Comparison of ENCODE assay signal across 8 cellular contexts in the genomic region with DNA sequence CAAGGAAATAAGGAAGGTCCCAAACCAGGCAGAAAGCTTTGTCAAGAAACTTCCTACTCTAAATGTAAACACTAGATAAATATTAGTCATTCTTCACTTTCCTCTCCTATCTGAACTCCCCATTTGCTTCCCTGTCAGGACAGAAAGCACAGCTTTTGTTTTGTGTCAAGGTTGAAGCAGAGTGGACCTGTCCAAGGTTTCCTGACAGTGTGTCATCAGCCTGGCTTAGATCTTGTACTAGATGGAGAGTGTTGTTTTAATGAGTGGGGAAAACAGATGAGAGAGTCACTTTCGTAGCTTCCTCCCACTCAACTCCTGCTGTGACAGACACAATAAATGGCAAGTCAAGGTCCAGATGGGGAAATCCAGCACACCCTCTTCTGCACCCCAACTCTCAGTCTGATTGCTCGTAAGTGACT.
DNase-seq lines count a peak whose midpoint lies in the region; ATAC-seq, FAIRE-seq and TF ChIP-seq lines count a peak whose summit lies in the region.
"Not testable (repeated sequence)": the region's sequence is repeated elsewhere in the genome, so short reads cannot be mapped to it uniquely, and the experiment has no call there.

No MANE protein-coding gene starts in this region.

- intact Hi-C loops in activated CD4-positive, alpha-beta T cell treated with anti-CD3 and anti-CD28 coated beads for 36 hours (cut with DNase I, micrococcal nuclease); GM12878 (cut with micrococcal nuclease; ENCODE audit: unreplicated experiment): not testable (repeated sequence)

- not testable (repeated sequence) for H3K4me3 Mint-ChIP-seq in activated CD4-positive, alpha-beta T cell treated with anti-CD3 and anti-CD28 coated beads for 36 hours

- H3K79me2 ChIP-seq in GM12878 (ENCODE audit: control insufficient read depth, insufficient read depth, low read length); keratinocyte (ENCODE audit: control insufficient read depth, insufficient read depth, low read length): not testable (repeated sequence)

- peak; percentile 66 for FAIRE-seq in GM12878 (lab: Jason Lieb, UNC)
- FAIRE-seq in keratinocyte (lab: Jason Lieb, UNC), result peak; percentile 70
- peak; percentile 44 for FAIRE-seq in urothelium cell line (lab: Jason Lieb, UNC)

- WGBS in GM12878 (ENCODE audit: insufficient coverage, insufficient replicate concordance, low lambda C conversion rate, missing lambda C conversion rate), result 23% methylated on average over 1 of the region's 2 CpGs

- H4K20me1 ChIP-seq in GM12878 (ENCODE audit: control insufficient read depth, insufficient read depth); keratinocyte (ENCODE audit: control insufficient read depth, extremely low read depth, insufficient read depth, low read length): not testable (repeated sequence)

- H3K27me3 Mint-ChIP-seq in activated CD4-positive, alpha-beta T cell treated with anti-CD3 and anti-CD28 coated beads for 36 hours, result not testable (repeated sequence)

- H3K9me3 ChIP-seq in GM12878 (replicated peaks; ENCODE audit: control insufficient read depth, insufficient read depth, low read length); keratinocyte (ENCODE audit: control insufficient read depth, low read depth, low read length): not testable (repeated sequence)

- dilution Hi-C loops in keratinocyte (cut with MboI; ENCODE audit: extremely low pct_ligation_motif_present, low sequenced_read_pairs), result not testable (repeated sequence)

- not testable (repeated sequence) for H3K9ac ChIP-seq in GM12878 (ENCODE audit: control insufficient read depth, insufficient read depth, low read length); keratinocyte (ENCODE audit: control insufficient read depth, extremely low read depth, insufficient read depth, low read length)

- not testable (repeated sequence) for TF ChIP-seq EP300 in GM12878 (IDR thresholded peaks at IDR 0.05; ENCODE audit: borderline replicate concordance in 1 of 2, control insufficient read depth in 1 of 2, low read depth in 2 of 2, low read length in 2 of 2)

- H3K4me2 ChIP-seq in GM12878 (ENCODE audit: control insufficient read depth, insufficient read depth); keratinocyte (ENCODE audit: control insufficient read depth, extremely low read depth, insufficient read depth, low read depth, low read length): not testable (repeated sequence)

- not testable (repeated sequence) for H3K4me1 ChIP-seq in GM12878 (ENCODE audit: control insufficient read depth, insufficient read depth, low read length); keratinocyte (ENCODE audit: control insufficient read depth, extremely low read depth, insufficient read depth, low read length)

- not testable (repeated sequence) for TF ChIP-seq POLR2A in GM12878 (IDR thresholded peaks at IDR 0.05; ENCODE audit: low read depth, low read length)

- CTCF ChIA-PET in activated CD4-positive, alpha-beta T cell treated with anti-CD3 and anti-CD28 coated beads for 36 hours (lab: Charles Lee); GM12878 (lab: Yijun Ruan, JAX): not testable (repeated sequence)

- H3K36me3 ChIP-seq in GM12878 (ENCODE audit: control insufficient read depth in 2 of 2, insufficient read depth in 2 of 2, low read length in 1 of 2); keratinocyte (ENCODE audit: control insufficient read depth in 2 of 2, extremely low read depth in 1 of 2, insufficient read depth in 2 of 2, low read length in 2 of 2): not testable (repeated sequence)

- SMC1A ChIA-PET in GM12878 (lab: Charles Lee; ENCODE audit: uncharacterized antibody, unreplicated experiment), result not testable (repeated sequence)

- H3K4me3 ChIP-seq in GM12878; keratinocyte (ENCODE audit: control insufficient read depth in 2 of 3, extremely low read depth in 1 of 3, insufficient read depth in 2 of 3, low read depth in 1 of 3, low read length in 3 of 3): not testable (repeated sequence)

- ATAC-seq in GM18867 (IDR thresholded peaks at IDR 0.05; ENCODE audit: unreplicated experiment) (peak; percentile 80), GM21717 (IDR thresholded peaks at IDR 0.05; ENCODE audit: unreplicated experiment) (peak; percentile 65), HG02852 (IDR thresholded peaks at IDR 0.05; ENCODE audit: unreplicated experiment) (peak; percentile 86), HG03378 (IDR thresholded peaks at IDR 0.05; ENCODE audit: unreplicated experiment) (peak; percentile 68), GM12878 (peak; percentile 41)
- peak; percentile 96 for ATAC-seq in activated CD4-positive, alpha-beta T cell treated with anti-CD3 and anti-CD28 coated beads for 36 hours

- not testable (repeated sequence) for H3K27me3 ChIP-seq in GM12878 (replicated peaks in 1 of 2; ENCODE audit: control insufficient read depth in 2 of 2, insufficient read depth in 2 of 2, low read length in 1 of 2); keratinocyte (ENCODE audit: control insufficient read depth, extremely low read depth, insufficient read depth, low read length)

- H3K27ac ChIP-seq in GM12878 (ENCODE audit: control insufficient read depth, insufficient read depth); keratinocyte (ENCODE audit: control insufficient read depth, insufficient read depth, low read length): not testable (repeated sequence)

- POLR2A ChIA-PET in activated CD4-positive, alpha-beta T cell treated with anti-CD3 and anti-CD28 coated beads for 36 hours (lab: Charles Lee); GM12878 (lab: Charles Lee): not testable (repeated sequence)

- H3K4me1 Mint-ChIP-seq in activated CD4-positive, alpha-beta T cell treated with anti-CD3 and anti-CD28 coated beads for 36 hours, result not testable (repeated sequence)

- not testable (repeated sequence) for H3K9me1 ChIP-seq in keratinocyte (ENCODE audit: control insufficient read depth, extremely low read depth, insufficient read depth, low read length)

- H3K27ac Mint-ChIP-seq in activated CD4-positive, alpha-beta T cell treated with anti-CD3 and anti-CD28 coated beads for 36 hours, result not testable (repeated sequence)

- H3K9me3 Mint-ChIP-seq in activated CD4-positive, alpha-beta T cell treated with anti-CD3 and anti-CD28 coated beads for 36 hours (ENCODE audit: low read depth), result not testable (repeated sequence)

- RAD21 ChIA-PET in GM12878 (lab: Charles Lee; ENCODE audit: unreplicated experiment), result not testable (repeated sequence)

- not testable (repeated sequence) for BruUV-seq in GM12878 (replicated peaks; lab: Mats Ljungman, UMichigan)

- H3K36me3 Mint-ChIP-seq in activated CD4-positive, alpha-beta T cell treated with anti-CD3 and anti-CD28 coated beads for 36 hours (ENCODE audit: low read depth), result peaks cover 22% of the 10 kb centered on the region

- peak; percentile 6 for DNase-seq in activated CD4-positive, alpha-beta T cell treated with anti-CD3 and anti-CD28 coated beads for 36 hours
- not testable (repeated sequence) for DNase-seq in GM12878 (ENCODE audit: low read depth, low spot score); keratinocyte (ENCODE audit: low read depth, low spot score); urothelium cell line (ENCODE audit: low spot score)

- in situ Hi-C loops in GM12878 (cut with MboI), result not testable (repeated sequence)

- TF ChIP-seq RAD21 in GM12878 (IDR thresholded peaks at IDR 0.05; ENCODE audit: insufficient read depth, low read depth, low read length), result not testable (repeated sequence)

- not testable (repeated sequence) for TF ChIP-seq CTCF in GM12878 (IDR thresholded peaks at IDR 0.05 in 2 of 3, conservative IDR thresholded peaks at IDR 0.05 in 1 of 3; ENCODE audit: control insufficient read depth in 2 of 3, extremely low read depth in 1 of 3, insufficient read depth in 1 of 3, low read depth in 3 of 3, low read length in 3 of 3); keratinocyte (optimal IDR thresholded peaks at IDR 0.05 in 1 of 3, IDR thresholded peaks at IDR 0.05 in 1 of 3, conservative IDR thresholded peaks at IDR 0.05 in 1 of 3; ENCODE audit: extremely low read depth in 1 of 3, insufficient read depth in 2 of 3, low read length in 3 of 3)

- H2AFZ ChIP-seq in GM12878 (ENCODE audit: control insufficient read depth, low read depth, low read length); keratinocyte (ENCODE audit: control insufficient read depth, low read length): not testable (repeated sequence)

Comparison
In these comparisons a context has a peak if more than half of its experiments do, and no peak if none do; other contexts are left out.
1. ATAC-seq: peak in every context shown above with its lines; median percentile 96 in activated CD4-positive, alpha-beta T cell treated with anti-CD3 and anti-CD28 coated beads for 36 hours; 86 in HG02852; 80 in GM18867; 68 in HG03378; 65 in GM21717; 41 in GM12878.